In genomic region chr16:69413045-69413664, GRCh38 we compare ENCODE assay signal across 1 cellular context.
A peak's percentile ranks its signal among the peaks of the same experiment; 100 is the strongest.
TF ChIP-seq lines count a peak whose summit lies in the region.

No MANE protein-coding gene starts in this region.

TF ChIP-seq in HepG2, 621 proteins besides CTCF, POLR2A, EP300 and RAD21 (continues in another document):
- TF ChIP-seq CHD4 (IDR thresholded peaks at IDR 0.05; ENCODE audit: borderline replicate concordance, low read length) (no peak), BCL3 (CRISPR knock-in tag; IDR thresholded peaks at IDR 0.05) (peak; percentile 59; the same call in 1 of the 2 replicates), ZFX (CRISPR knock-in tag; IDR thresholded peaks at IDR 0.05; ENCODE audit: low read depth) (peak; percentile 62), TFDP2 (CRISPR knock-in tag; IDR thresholded peaks at IDR 0.05) (peak; percentile 29; the same call in 1 of the 2 replicates), ZNF230 (CRISPR knock-in tag; IDR thresholded peaks at IDR 0.05) (peak; percentile 39; the same call in 1 of the 2 replicates), ARID4A (CRISPR knock-in tag; IDR thresholded peaks at IDR 0.05; ENCODE audit: borderline replicate concordance) (peak; percentile 48; the same call in 1 of the 2 replicates), ZNF574 (CRISPR knock-in tag; IDR thresholded peaks at IDR 0.05) (peak; percentile 60; the same call in 1 of the 2 replicates), MED1 (CRISPR knock-in tag; IDR thresholded peaks at IDR 0.05) (peak; percentile 94), CREM (IDR thresholded peaks at IDR 0.05) (peak; percentile 58; the same call in 1 of the 2 replicates), CREM (CRISPR knock-in tag; IDR thresholded peaks at IDR 0.05) (no peak), SAP130 (CRISPR knock-in tag; IDR thresholded peaks at IDR 0.05; ENCODE audit: low read depth) (peak; percentile 66), ATF2 (CRISPR knock-in tag; IDR thresholded peaks at IDR 0.05) (0 out of 2 replicates have a peak, but pooled peaks have one; percentile 35), RELA (CRISPR knock-in tag; IDR thresholded peaks at IDR 0.05) (peak; percentile 45; the same call in 1 of the 2 replicates), ATF3 (CRISPR knock-in tag; IDR thresholded peaks at IDR 0.05) (no peak), FOXA3 (CRISPR knock-in tag; IDR thresholded peaks at IDR 0.05) (peak; percentile 56; the same call in 1 of the 2 replicates), ISL2 (CRISPR knock-in tag; IDR thresholded peaks at IDR 0.05) (peak; percentile 55; the same call in 1 of the 2 replicates), ZNF614 (CRISPR knock-in tag; IDR thresholded peaks at IDR 0.05; ENCODE audit: borderline replicate concordance) (peak; percentile 71; the same call in 1 of the 2 replicates), ZNF589 (CRISPR knock-in tag; conservative IDR thresholded peaks at IDR 0.05) (no peak), MEIS2 (CRISPR knock-in tag; IDR thresholded peaks at IDR 0.05) (0 out of 2 replicates have a peak, but pooled peaks have one; percentile 30), IKZF1 (IDR thresholded peaks at IDR 0.05) (no peak), ZBTB20 (CRISPR knock-in tag; IDR thresholded peaks at IDR 0.05; ENCODE audit: borderline replicate concordance, low read depth) (no peak), SSRP1 (CRISPR knock-in tag; IDR thresholded peaks at IDR 0.05) (peak; percentile 63; the same call in 1 of the 2 replicates), HDAC2 (CRISPR knock-in tag; IDR thresholded peaks at IDR 0.05) (peak; percentile 78), KAT2B (IDR thresholded peaks at IDR 0.05; ENCODE audit: borderline replicate concordance, low read depth, low read length) (no peak), ZNF326 (CRISPR knock-in tag; IDR thresholded peaks at IDR 0.05; ENCODE audit: borderline replicate concordance) (no peak), NFKBIZ (CRISPR knock-in tag; IDR thresholded peaks at IDR 0.05) (peak; percentile 73), ZNF710 (CRISPR knock-in tag; IDR thresholded peaks at IDR 0.05; ENCODE audit: borderline replicate concordance) (peak; percentile 89; the same call in 1 of the 2 replicates), ZNF580 (CRISPR knock-in tag; IDR thresholded peaks at IDR 0.05; ENCODE audit: borderline replicate concordance, low read depth) (peak; percentile 71; the same call in 1 of the 2 replicates), NR2F1 (CRISPR knock-in tag; IDR thresholded peaks at IDR 0.05) (peak in 1 of 2 experiments; percentile 40; a peak in 1 of 4 replicates), NFIB (CRISPR knock-in tag; IDR thresholded peaks at IDR 0.05; ENCODE audit: borderline replicate concordance) (no peak), FOXC1 (CRISPR knock-in tag; IDR thresholded peaks at IDR 0.05; ENCODE audit: borderline replicate concordance) (peak; percentile 46; the same call in 1 of the 2 replicates), ZNF644 (CRISPR knock-in tag; IDR thresholded peaks at IDR 0.05; ENCODE audit: low read depth) (peak; percentile 84; the same call in 1 of the 2 replicates), RARA (CRISPR knock-in tag; IDR thresholded peaks at IDR 0.05) (peak; percentile 75), ZNF841 (CRISPR knock-in tag; IDR thresholded peaks at IDR 0.05; ENCODE audit: borderline replicate concordance) (no peak), YEATS4 (CRISPR knock-in tag; IDR thresholded peaks at IDR 0.05; ENCODE audit: borderline replicate concordance) (peak; percentile 44; the same call in 1 of the 2 replicates), SOX6 (IDR thresholded peaks at IDR 0.05) (no peak), SOX6 (CRISPR knock-in tag; IDR thresholded peaks at IDR 0.05) (peak; percentile 95), ZNF160 (CRISPR knock-in tag; IDR thresholded peaks at IDR 0.05) (0 out of 2 replicates have a peak, but pooled peaks have one; percentile 22), ZNF720 (CRISPR knock-in tag; IDR thresholded peaks at IDR 0.05) (no peak), ZNF770 (CRISPR knock-in tag; IDR thresholded peaks at IDR 0.05) (peak; percentile 47; the same call in 1 of the 2 replicates), SRY (CRISPR knock-in tag; IDR thresholded peaks at IDR 0.05) (0 out of 2 replicates have a peak, but pooled peaks have one; percentile 65), AFF4 (CRISPR knock-in tag; IDR thresholded peaks at IDR 0.05) (peak; percentile 24; the same call in 1 of the 2 replicates)
